Comparison of ENCODE assay signal across 9 cellular contexts in genomic region chr21:45130324-45130774, GRCh38. TPM values are rescaled to one million over a fixed set of nuclear protein-coding genes. Genes with fewer than 3 reads are reported as not detected.
A peak's percentile ranks its signal among the peaks of the same experiment; 100 is the strongest.
DNase-seq lines count a peak whose midpoint lies in the region; ATAC-seq and TF ChIP-seq lines count a peak whose summit lies in the region.
"Had no signal": no experiment of that assay in that cellular context is flagged by ENCODE, and none has a peak within 500 bp of the region (broad histone marks: within the 10 kb centered on the region; RNA-seq: fewer than 3 reads in every experiment).

No MANE protein-coding gene starts in this region.

- H3K9me3 ChIP-seq in neural progenitor cell (ENCODE audit: low read depth): no peaks in the 10 kb centered on the region

- peak overlapping the region; percentile 77 to 96 (median 89) for H3K27ac Mint-ChIP-seq in nephron
- H3K27ac Mint-ChIP-seq in neural progenitor cell: no peak overlapping the region

- no peaks in the 10 kb centered on the region for H3K36me3 ChIP-seq in neural progenitor cell

- peak overlapping the region; percentile 59 for H3K4me3 ChIP-seq in NB4 (ENCODE audit: low read depth, low read length)
- H3K4me3 ChIP-seq in choroid plexus epithelial cell (ENCODE audit: low read depth, low read length): peak overlapping the region; percentile 51
- H3K4me3 ChIP-seq in neural progenitor cell: no peak overlapping the region

- TF ChIP-seq POLR2A in NB4 (IDR thresholded peaks at IDR 0.05; ENCODE audit: extremely low read depth, insufficient read length): no peak

- H3K27ac ChIP-seq in neural progenitor cell: no peak overlapping the region

- H3K4me2 ChIP-seq in neural progenitor cell: no peak overlapping the region

- no peak overlapping the region for H3K9ac ChIP-seq in neural progenitor cell

- H3K79me2 ChIP-seq in neural progenitor cell (ENCODE audit: low read depth): no peaks in the 10 kb centered on the region

- H3K27me3 Mint-ChIP-seq in nephron (ENCODE audit: low read depth): peaks cover 12% of the 10 kb centered on the region
- H3K27me3 Mint-ChIP-seq in neural progenitor cell (ENCODE audit: insufficient read depth, low read depth): peaks cover 3% of the 10 kb centered on the region

- no peaks in the 10 kb centered on the region for H3F3A ChIP-seq in neural progenitor cell (ENCODE audit: low read depth)

- H3K4me1 Mint-ChIP-seq in nephron: peaks cover 83% of the 10 kb centered on the region
- peaks cover 18% of the 10 kb centered on the region for H3K4me1 Mint-ChIP-seq in neural progenitor cell

- H3K4me3 Mint-ChIP-seq in nephron: peak overlapping the region in 2 of 3 experiments; percentile 72 to 76
- H3K4me3 Mint-ChIP-seq in neural progenitor cell: no peak overlapping the region
- H3K4me3 Mint-ChIP-seq: activated T-cell treated with anti-CD3 and anti-CD28 coated beads, Interleukin-2, amount 50 U/mL, for 4 hours had no signal

- DNase-seq in AG20443 (ENCODE audit: low spot score): peak; percentile 71
- peak; percentile 72 for DNase-seq in NB4 (ENCODE audit: low read depth)
- peak; percentile 88 for DNase-seq in choroid plexus epithelial cell (ENCODE audit: low read depth)
- DNase-seq in cerebellar nuclear complex (lab: John Stamatoyannopoulos, UW): no peak
- no peak for DNase-seq in globus pallidus (ENCODE audit: low spot score)
- no peak for DNase-seq in neural progenitor cell (ENCODE audit: low spot score)
- DNase-seq: activated T-cell treated with anti-CD3 and anti-CD28 coated beads, Interleukin-2, amount 50 U/mL, for 4 hours had no signal

- H3K9me3 Mint-ChIP-seq in nephron: no peaks in the 10 kb centered on the region
- H3K9me3 Mint-ChIP-seq in neural progenitor cell: no peaks in the 10 kb centered on the region
- H3K9me3 Mint-ChIP-seq: activated T-cell treated with anti-CD3 and anti-CD28 coated beads, Interleukin-2, amount 50 U/mL, for 4 hours had no signal

- no peak for ATAC-seq in GM21381 (IDR thresholded peaks at IDR 0.05; ENCODE audit: unreplicated experiment)

- H4K20me1 ChIP-seq in neural progenitor cell (ENCODE audit: low read depth): no peaks in the 10 kb centered on the region

- no peak overlapping the region for H2AFZ ChIP-seq in neural progenitor cell (replicated peaks)

- no peaks in the 10 kb centered on the region for H3K27me3 ChIP-seq in neural progenitor cell

- H3K4me1 ChIP-seq in neural progenitor cell: no peaks in the 10 kb centered on the region

- TF ChIP-seq CTCF in NB4 (IDR thresholded peaks at IDR 0.05; ENCODE audit: low read depth, low read length) (no peak), choroid plexus epithelial cell (conservative IDR thresholded peaks at IDR 0.05; ENCODE audit: low read depth, low read length) (no peak), nephron (IDR thresholded peaks at IDR 0.05; ENCODE audit: unreplicated experiment in 3 of 3) (no peak), neural progenitor cell (IDR thresholded peaks at IDR 0.05) (no peak)

- H3K36me3 Mint-ChIP-seq in nephron (ENCODE audit: low read depth) (no peaks in the 10 kb centered on the region), neural progenitor cell (no peaks in the 10 kb centered on the region)

RNA-seq across cellular contexts. Expression of gene ADARB1, which starts 56.0 kb away (rescaled TPM):
- total RNA-seq in neural progenitor cell (ENCODE audit: low replicate concordance): 5.1 and 8.4 TPM in 2 replicates

Comparison
In these comparisons a context has a peak if more than half of its experiments do, and no peak if none do; other contexts are left out.
1. DNase-seq: peak in AG20443 (single experiment), NB4 (single experiment) and choroid plexus epithelial cell (single experiment); none in cerebellar nuclear complex (0 of 2), globus pallidus (single experiment) and neural progenitor cell (single experiment).